10 cellular contexts compared by ENCODE assay signal in genomic region chr6:42276008-42276890, GRCh38. TPM values are rescaled to one million over a fixed set of nuclear protein-coding genes. Genes with fewer than 3 reads are reported as not detected.
A peak's percentile ranks its signal among the peaks of the same experiment; 100 is the strongest.
DNase-seq lines count a peak whose midpoint lies in the region; ATAC-seq, FAIRE-seq and TF ChIP-seq lines count a peak whose summit lies in the region.
"Had no signal": no experiment of that assay in that cellular context is flagged by ENCODE, and none has a peak within 500 bp of the region (broad histone marks: within the 10 kb centered on the region; RNA-seq: fewer than 3 reads in every experiment).

No MANE protein-coding gene starts in this region.

- no peak for FAIRE-seq in D721Med (lab: Jason Lieb, UNC)
- no peak for FAIRE-seq in astrocyte (lab: Jason Lieb, UNC)

- TF ChIP-seq CTCF in D721Med (IDR thresholded peaks at IDR 0.05; ENCODE audit: insufficient read depth, missing control alignments) (no peak), astrocyte (IDR thresholded peaks at IDR 0.05; ENCODE audit: insufficient read depth, low read depth, low read length) (no peak), sigmoid colon (IDR thresholded peaks at IDR 0.05) (no peak), spleen (IDR thresholded peaks at IDR 0.05 in 8 of 11, conservative IDR thresholded peaks at IDR 0.05 in 3 of 11) (no peak)

- no peaks in the 10 kb centered on the region for H3K79me2 ChIP-seq in astrocyte (ENCODE audit: insufficient read depth, low read length)

- H3K27ac ChIP-seq in astrocyte (ENCODE audit: low read depth, low read length) = no peak overlapping the region
- H3K27ac ChIP-seq in sigmoid colon = peak overlapping the region; percentile 44 to 60 (median 46)
- peak overlapping the region in 1 of 8 donors; percentile 74 for H3K27ac ChIP-seq in spleen

- no peaks in the 10 kb centered on the region for H3K27me3 Mint-ChIP-seq in astrocyte (ENCODE audit: low read depth, unreplicated experiment)

- H3K4me1 ChIP-seq in astrocyte (ENCODE audit: insufficient read depth, low read length) (peaks cover 17% of the 10 kb centered on the region), sigmoid colon (peaks cover 0 to 39% (median 14%) of the 10 kb centered on the region in 4 donors), spleen (peaks cover 16 to 49% (median 33%) of the 10 kb centered on the region in 6 donors)

- H3K9ac ChIP-seq in astrocyte (ENCODE audit: low read length) = peak overlapping the region; percentile 3

- peaks cover 11% of the 10 kb centered on the region for H3K36me3 Mint-ChIP-seq in astrocyte (ENCODE audit: low read depth, unreplicated experiment)

- no peaks in the 10 kb centered on the region for H3K27me3 ChIP-seq in astrocyte (ENCODE audit: insufficient read depth, low read length)
- H3K27me3 ChIP-seq in sigmoid colon = no peaks in the 10 kb centered on the region
- no peaks in the 10 kb centered on the region for H3K27me3 ChIP-seq in spleen (replicated peaks in 1 of 7)

- H3K27ac Mint-ChIP-seq in astrocyte (ENCODE audit: unreplicated experiment) = no peak overlapping the region

- TF ChIP-seq POLR2A in sigmoid colon (IDR thresholded peaks at IDR 0.05) (no peak), spleen (IDR thresholded peaks at IDR 0.05) (no peak)

- H3K36me3 ChIP-seq in astrocyte (ENCODE audit: insufficient read depth, low read length) (no peaks in the 10 kb centered on the region), sigmoid colon (no peaks in the 10 kb centered on the region), spleen (no peaks in the 10 kb centered on the region)

- no peak overlapping the region for H3K4me2 ChIP-seq in astrocyte (ENCODE audit: low read length)

- H3K9me3 ChIP-seq in astrocyte (ENCODE audit: insufficient read depth, low read depth, low read length) (no peaks in the 10 kb centered on the region), sigmoid colon (no peaks in the 10 kb centered on the region), spleen (no peaks in the 10 kb centered on the region)

- intact Hi-C loops in left cardiac atrium (cut with DNase I) (no loop called here), sigmoid colon (cut with DNase I) (no loop called here), spleen (cut with DNase I; ENCODE audit: low total_unique reads) (no loop called here)

- no peaks in the 10 kb centered on the region for H4K20me1 ChIP-seq in astrocyte (ENCODE audit: insufficient read depth, low read length)

- no peaks in the 10 kb centered on the region for H3K9me3 Mint-ChIP-seq in astrocyte (ENCODE audit: unreplicated experiment)

- H3K4me1 Mint-ChIP-seq in astrocyte (ENCODE audit: low read depth, unreplicated experiment) = peaks cover 6% of the 10 kb centered on the region

- H3K4me3 Mint-ChIP-seq in astrocyte (ENCODE audit: unreplicated experiment) = no peak overlapping the region

- TF ChIP-seq EP300 in sigmoid colon (IDR thresholded peaks at IDR 0.05) = no peak

- DNase-seq in D721Med (ENCODE audit: insufficient read length, low spot score) (peak; percentile 82), astrocyte (ENCODE audit: low read depth) (no peak), left cardiac atrium (peak; percentile 71), sigmoid colon (peak; percentile 86), spleen (no peak), SHP77 (lab: John Stamatoyannopoulos, UW) (no peak), GF-D8 (lab: John Stamatoyannopoulos, UW) (no peak)
- DNase-seq: effector CD4-positive, alpha-beta T cell; nucleus accumbens had no signal

- WGBS in sigmoid colon, 2 donors = 67 to 76% methylated on average over 13 of the region's 13 CpGs
- 68 to 88% (median 78%) methylated on average over 13 of the region's 13 CpGs for WGBS in spleen, 5 donors

- no peak overlapping the region for H3K4me3 ChIP-seq in astrocyte (ENCODE audit: insufficient read depth, low read depth, low read length)
- no peak overlapping the region for H3K4me3 ChIP-seq in sigmoid colon
- H3K4me3 ChIP-seq in spleen = no peak overlapping the region

- ATAC-seq in left cardiac atrium = peak; percentile 75 to 78
- ATAC-seq in HG03159 (IDR thresholded peaks at IDR 0.05; ENCODE audit: unreplicated experiment) = no peak

- H2AFZ ChIP-seq in astrocyte (ENCODE audit: low read depth, low read length) = no peak overlapping the region

RNA-seq across cellular contexts. Expression of gene MRPS10, which starts 58.6 kb away (rescaled TPM):
- total RNA-seq in astrocyte (32.1 and 32.5 TPM in 2 replicates), left cardiac atrium (10 to 100 TPM; 39.2 to 44.2 TPM), sigmoid colon (10 to 100 TPM; 27.7 to 35.2 (median 32.8) TPM), spleen (10 to 100 TPM; 25.1 to 32.3 (median 27.7) TPM)
- polyA plus RNA-seq in sigmoid colon (10 to 100 TPM; 28.8 to 41.4 (median 33.0) TPM), spleen (10 to 100 TPM; 17.2 to 26.1 (median 18.0) TPM)

Comparison
In these comparisons a context has a peak if more than half of its experiments do, and no peak if none do; other contexts are left out.
1. DNase-seq: peak in D721Med (single experiment), left cardiac atrium (single experiment) and sigmoid colon (single experiment); none in astrocyte (single experiment), spleen (single experiment), SHP77 (0 of 2) and GF-D8 (single experiment).